ENCODE assay signal across 11 cellular contexts in genomic region chr21:45767071-45768006, GRCh38.
A peak's percentile ranks its signal among the peaks of the same experiment; 100 is the strongest.
DNase-seq lines count a peak whose midpoint lies in the region; ATAC-seq and TF ChIP-seq lines count a peak whose summit lies in the region.
"Had no signal": no experiment of that assay in that cellular context is flagged by ENCODE, and none has a peak within 500 bp of the region (broad histone marks: within the 10 kb centered on the region; RNA-seq: fewer than 3 reads in every experiment).

No MANE protein-coding gene starts in this region.

- H3K27ac ChIP-seq in GM23338 (ENCODE audit: low read depth) = no peak overlapping the region
- H3K27ac ChIP-seq in neural progenitor cell = no peak overlapping the region
- H3K27ac ChIP-seq: parathyroid adenoma, RWPE1 had no signal

- H2AFZ ChIP-seq in GM23338 (no peak overlapping the region), neural progenitor cell (replicated peaks) (no peak overlapping the region)
- H2AFZ ChIP-seq: parathyroid adenoma had no signal

- H3K4me2 ChIP-seq in GM23338 = no peak overlapping the region
- H3K4me2 ChIP-seq in neural progenitor cell = no peak overlapping the region

- H3K36me3 ChIP-seq in GM23338 (ENCODE audit: insufficient read depth) (no peaks in the 10 kb centered on the region), adipocyte (ENCODE audit: control insufficient read depth, insufficient read depth, low read length, severe bottlenecking) (peaks cover 15% of the 10 kb centered on the region), neural progenitor cell (no peaks in the 10 kb centered on the region)

- H3K9ac ChIP-seq in adipocyte (ENCODE audit: low read length) (no peak overlapping the region), neural progenitor cell (no peak overlapping the region)
- H3K9ac ChIP-seq: parathyroid adenoma had no signal

- H3F3A ChIP-seq in GM23338 (replicated peaks; ENCODE audit: low read depth) = no peaks in the 10 kb centered on the region
- no peaks in the 10 kb centered on the region for H3F3A ChIP-seq in neural progenitor cell (ENCODE audit: low read depth)

- no peaks in the 10 kb centered on the region for H3K4me1 ChIP-seq in GM23338 (ENCODE audit: insufficient read depth)
- peaks cover 14% of the 10 kb centered on the region for H3K4me1 ChIP-seq in adipocyte (ENCODE audit: control insufficient read depth, insufficient read depth, low read length)
- H3K4me1 ChIP-seq in neural progenitor cell = no peaks in the 10 kb centered on the region
- H3K4me1 ChIP-seq: parathyroid adenoma had no signal

- H3K27me3 ChIP-seq in GM23338 (ENCODE audit: insufficient read depth) = no peaks in the 10 kb centered on the region
- no peaks in the 10 kb centered on the region for H3K27me3 ChIP-seq in adipocyte (replicated peaks; ENCODE audit: control insufficient read depth, insufficient read depth, low read length)
- no peaks in the 10 kb centered on the region for H3K27me3 ChIP-seq in neural progenitor cell

- H3K9me3 Mint-ChIP-seq in GM23338 (no peaks in the 10 kb centered on the region), neural progenitor cell (no peaks in the 10 kb centered on the region)
- no peaks in the 10 kb centered on the region for H3K9me3 Mint-ChIP-seq in T-helper 1 cell treated with Interleukin-12 subunit alpha and Interleukin-12 subunit beta and Interleukin-4 antibody, amounts not matched to agents 30 μg/mL and 1 μg/mL, for 36 hours
- peaks cover 3% of the 10 kb centered on the region in 2 donors for H3K9me3 Mint-ChIP-seq in stimulated activated naive B cell treated with anti-CD40 and anti-IgM and Interleukin-4, amounts not matched to agents 10 μg/mL and 1 μg/mL and 100 μg/mL, for 72 hours

- H3K27me3 Mint-ChIP-seq in GM23338 (ENCODE audit: insufficient read depth, low read depth, poor library complexity) = peaks cover 4% of the 10 kb centered on the region
- no peaks in the 10 kb centered on the region for H3K27me3 Mint-ChIP-seq in T-helper 1 cell treated with Interleukin-12 subunit alpha and Interleukin-12 subunit beta and Interleukin-4 antibody, amounts not matched to agents 30 μg/mL and 1 μg/mL, for 36 hours (ENCODE audit: low read depth)
- H3K27me3 Mint-ChIP-seq in neural progenitor cell (ENCODE audit: insufficient read depth, low read depth) = no peaks in the 10 kb centered on the region
- peaks cover 4 to 5% of the 10 kb centered on the region in 2 donors for H3K27me3 Mint-ChIP-seq in stimulated activated naive B cell treated with anti-CD40 and anti-IgM and Interleukin-4, amounts not matched to agents 10 μg/mL and 1 μg/mL and 100 μg/mL, for 72 hours

- H3K9me2 ChIP-seq in GM23338 (ENCODE audit: insufficient read depth) = no peaks in the 10 kb centered on the region

- H3K9me3 ChIP-seq in adipocyte (ENCODE audit: control insufficient read depth, low read length) = no peaks in the 10 kb centered on the region
- no peaks in the 10 kb centered on the region for H3K9me3 ChIP-seq in neural progenitor cell (ENCODE audit: low read depth)

- DNase-seq in GM23338 (ENCODE audit: low spot score) = no peak
- peak; percentile 3 for DNase-seq in adipocyte (ENCODE audit: low read depth)
- DNase-seq in neural progenitor cell (ENCODE audit: low spot score) = no peak
- no peak for DNase-seq in NAMALWA (ENCODE audit: low spot score)
- no peak for DNase-seq in stimulated activated naive B cell treated with anti-CD40 and anti-IgM and Interleukin-4, amounts not matched to agents 10 μg/mL and 1 μg/mL and 100 μg/mL, for 72 hours
- DNase-seq: effector memory CD4-positive, alpha-beta T cell; NCI-H345 had no signal

- ATAC-seq in GM23338 (peak; percentile 19; the same call in 1 of the 3 replicates), HG03521 (IDR thresholded peaks at IDR 0.05; ENCODE audit: unreplicated experiment) (no peak)
- ATAC-seq in stimulated activated naive B cell treated with anti-CD40 and anti-IgM and Interleukin-4, amounts not matched to agents 10 μg/mL and 1 μg/mL and 100 μg/mL, for 72 hours (replicated peaks) = no peak

- TF ChIP-seq CTCF in GM23338 (conservative IDR thresholded peaks at IDR 0.05; ENCODE audit: low read depth in 2 of 2) (no peak), neural progenitor cell (IDR thresholded peaks at IDR 0.05) (no peak)

- no peaks in the 10 kb centered on the region for H3K4me1 Mint-ChIP-seq in GM23338
- peaks cover 34% of the 10 kb centered on the region for H3K4me1 Mint-ChIP-seq in T-helper 1 cell treated with Interleukin-12 subunit alpha and Interleukin-12 subunit beta and Interleukin-4 antibody, amounts not matched to agents 30 μg/mL and 1 μg/mL, for 36 hours (ENCODE audit: low read depth)
- peaks cover 39% of the 10 kb centered on the region for H3K4me1 Mint-ChIP-seq in neural progenitor cell
- no peaks in the 10 kb centered on the region for H3K4me1 Mint-ChIP-seq in stimulated activated naive B cell treated with anti-CD40 and anti-IgM and Interleukin-4, amounts not matched to agents 10 μg/mL and 1 μg/mL and 100 μg/mL, for 72 hours

- H3K4me3 ChIP-seq in GM23338 (no peak overlapping the region), adipocyte (ENCODE audit: low read length) (no peak overlapping the region), neural progenitor cell (no peak overlapping the region)

- H3K36me3 Mint-ChIP-seq in GM23338 (ENCODE audit: low read depth) = no peaks in the 10 kb centered on the region
- H3K36me3 Mint-ChIP-seq in T-helper 1 cell treated with Interleukin-12 subunit alpha and Interleukin-12 subunit beta and Interleukin-4 antibody, amounts not matched to agents 30 μg/mL and 1 μg/mL, for 36 hours (ENCODE audit: low read depth) = no peaks in the 10 kb centered on the region
- H3K36me3 Mint-ChIP-seq in neural progenitor cell = no peaks in the 10 kb centered on the region
- H3K36me3 Mint-ChIP-seq in stimulated activated naive B cell treated with anti-CD40 and anti-IgM and Interleukin-4, amounts not matched to agents 10 μg/mL and 1 μg/mL and 100 μg/mL, for 72 hours = no peaks in the 10 kb centered on the region

- H3K27ac Mint-ChIP-seq in GM23338 (no peak overlapping the region), neural progenitor cell (peak overlapping the region; percentile 23)
- peak overlapping the region; percentile 93 for H3K27ac Mint-ChIP-seq in T-helper 1 cell treated with Interleukin-12 subunit alpha and Interleukin-12 subunit beta and Interleukin-4 antibody, amounts not matched to agents 30 μg/mL and 1 μg/mL, for 36 hours
- H3K27ac Mint-ChIP-seq in stimulated activated naive B cell treated with anti-CD40 and anti-IgM and Interleukin-4, amounts not matched to agents 10 μg/mL and 1 μg/mL and 100 μg/mL, for 72 hours = no peak overlapping the region

- H3K79me2 ChIP-seq in GM23338 (replicated peaks; ENCODE audit: insufficient read depth) (no peaks in the 10 kb centered on the region), neural progenitor cell (ENCODE audit: low read depth) (no peaks in the 10 kb centered on the region)
- H3K79me2 ChIP-seq: parathyroid adenoma had no signal

- H3K4me3 Mint-ChIP-seq in GM23338 (no peak overlapping the region), neural progenitor cell (no peak overlapping the region)
- H3K4me3 Mint-ChIP-seq in T-helper 1 cell treated with Interleukin-12 subunit alpha and Interleukin-12 subunit beta and Interleukin-4 antibody, amounts not matched to agents 30 μg/mL and 1 μg/mL, for 36 hours = peak overlapping the region; percentile 49
- H3K4me3 Mint-ChIP-seq in stimulated activated naive B cell treated with anti-CD40 and anti-IgM and Interleukin-4, amounts not matched to agents 10 μg/mL and 1 μg/mL and 100 μg/mL, for 72 hours = no peak overlapping the region

- no peaks in the 10 kb centered on the region for H4K20me1 ChIP-seq in GM23338 (replicated peaks; ENCODE audit: insufficient read depth)
- no peaks in the 10 kb centered on the region for H4K20me1 ChIP-seq in neural progenitor cell (ENCODE audit: low read depth)

TF ChIP-seq in GM23338, 12 proteins besides CTCF, POLR2A, EP300 and RAD21 (continues in another document):
- TF ChIP-seq EZH2phosphoT487 (IDR thresholded peaks at IDR 0.05; ENCODE audit: unreplicated experiment) (no peak), POLR2AphosphoS5 (IDR thresholded peaks at IDR 0.05; ENCODE audit: low read depth) (no peak), EZH2 (IDR thresholded peaks at IDR 0.05; ENCODE audit: low read depth, unreplicated experiment) (no peak), NANOG (IDR thresholded peaks at IDR 0.05; ENCODE audit: borderline replicate concordance) (no peak), STAT1 (IDR thresholded peaks at IDR 0.05; ENCODE audit: unreplicated experiment) (no peak), ETS1 (IDR thresholded peaks at IDR 0.05) (no peak), JUNB (IDR thresholded peaks at IDR 0.05; ENCODE audit: unreplicated experiment) (no peak), ZNF331 (CRISPR knock-in tag; IDR thresholded peaks at IDR 0.05; ENCODE audit: low read depth) (no peak), ZNF114 (CRISPR knock-in tag; IDR thresholded peaks at IDR 0.05) (no peak)

Comparison
In these comparisons a context has a peak if more than half of its experiments do, and no peak if none do; other contexts are left out.
1. H3K27ac Mint-ChIP-seq: peak in T-helper 1 cell treated with Interleukin-12 subunit alpha and Interleukin-12 subunit beta and Interleukin-4 antibody, amounts not matched to agents 30 μg/mL and 1 μg/mL, for 36 hours (single experiment) and neural progenitor cell (single experiment); none in GM23338 (single experiment) and stimulated activated naive B cell treated with anti-CD40 and anti-IgM and Interleukin-4, amounts not matched to agents 10 μg/mL and 1 μg/mL and 100 μg/mL, for 72 hours (single experiment).